Comparison of ENCODE assay signal across 1 cellular context in the genomic region with DNA sequence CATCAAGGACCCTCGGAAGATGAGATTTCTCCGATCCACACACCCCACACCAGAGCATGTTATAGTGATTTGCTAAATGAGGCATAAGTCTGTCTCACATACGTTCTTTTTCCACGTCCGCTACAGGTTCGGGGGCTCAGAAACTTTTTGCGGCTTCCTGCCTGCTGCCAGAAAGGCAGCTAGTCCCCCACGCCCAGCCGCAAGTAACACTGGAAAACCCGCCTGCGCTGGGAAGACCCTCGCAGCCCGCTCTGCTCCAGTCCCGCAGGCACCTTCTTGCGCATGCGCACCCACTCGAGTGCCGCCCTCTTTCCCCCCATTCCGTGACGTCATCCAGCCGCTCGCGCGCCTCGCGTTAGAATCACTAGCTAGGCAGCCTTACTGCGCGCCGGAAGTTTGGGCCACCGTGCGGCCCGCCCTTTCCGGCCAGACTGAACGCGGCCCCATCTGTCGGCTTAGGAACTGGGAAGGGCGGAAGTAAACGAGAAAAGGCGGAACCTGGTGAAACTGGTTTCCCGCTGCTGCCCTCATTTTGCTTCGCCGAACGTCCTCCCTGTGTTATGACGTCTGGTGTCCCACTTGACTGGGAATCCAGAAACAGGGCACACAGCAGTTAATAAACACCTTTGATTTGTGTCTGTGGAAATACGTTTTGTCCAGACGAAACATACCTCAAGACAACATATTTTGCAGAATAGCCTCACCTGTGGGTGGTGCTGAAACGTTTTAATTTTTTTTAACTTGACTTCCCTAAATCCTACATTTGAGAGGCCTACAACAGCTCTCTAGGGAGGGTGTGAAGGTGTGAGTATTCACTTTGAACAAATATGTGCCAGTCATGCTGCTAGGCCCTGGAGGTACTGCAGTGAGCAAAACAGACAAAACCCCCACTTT.
TF ChIP-seq lines count a peak whose summit lies in the region.

TSS of gene C1orf74 (minus strand) at position 284 of the 894 bp plus-strand sequence. CDS start 925 bp downstream, outside the sequence.

TF ChIP-seq in HEK293, 187 proteins besides CTCF, POLR2A, EP300 and RAD21 (continued from another document and continues in another):
- TF ChIP-seq INSM2 (tag by site-specific recombination; IDR thresholded peaks at IDR 0.05) = no peak
- TF ChIP-seq ZNF549 (tag by site-specific recombination; IDR thresholded peaks at IDR 0.05) = no peak
- no peak; the same call in 1 of the 2 replicates for TF ChIP-seq ZNF449 (tag by site-specific recombination; IDR thresholded peaks at IDR 0.05)
- TF ChIP-seq GLI4 (tag by site-specific recombination; IDR thresholded peaks at IDR 0.05) = no peak
- no peak for TF ChIP-seq ZBTB48 (tag by site-specific recombination; IDR thresholded peaks at IDR 0.05)
- TF ChIP-seq ZNF362 (tag by site-specific recombination; IDR thresholded peaks at IDR 0.05) = no peak
- TF ChIP-seq KLF16 (tag by site-specific recombination; IDR thresholded peaks at IDR 0.05) = peak; percentile 77
- TF ChIP-seq MYNN (tag by site-specific recombination; IDR thresholded peaks at IDR 0.05; ENCODE audit: borderline replicate concordance) = no peak
- TF ChIP-seq, protein P1, sequence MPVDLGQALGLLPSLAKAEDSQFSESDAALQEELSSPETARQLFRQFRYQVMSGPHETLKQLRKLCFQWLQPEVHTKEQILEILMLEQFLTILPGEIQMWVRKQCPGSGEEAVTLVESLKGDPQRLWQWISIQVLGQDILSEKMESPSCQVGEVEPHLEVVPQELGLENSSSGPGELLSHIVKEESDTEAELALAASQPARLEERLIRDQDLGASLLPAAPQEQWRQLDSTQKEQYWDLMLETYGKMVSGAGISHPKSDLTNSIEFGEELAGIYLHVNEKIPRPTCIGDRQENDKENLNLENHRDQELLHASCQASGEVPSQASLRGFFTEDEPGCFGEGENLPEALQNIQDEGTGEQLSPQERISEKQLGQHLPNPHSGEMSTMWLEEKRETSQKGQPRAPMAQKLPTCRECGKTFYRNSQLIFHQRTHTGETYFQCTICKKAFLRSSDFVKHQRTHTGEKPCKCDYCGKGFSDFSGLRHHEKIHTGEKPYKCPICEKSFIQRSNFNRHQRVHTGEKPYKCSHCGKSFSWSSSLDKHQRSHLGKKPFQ (tag by site-specific recombination; IDR thresholded peaks at IDR 0.05) = no peak
- no peak for TF ChIP-seq SALL2 (tag by site-specific recombination; IDR thresholded peaks at IDR 0.05; ENCODE audit: borderline replicate concordance)
- TF ChIP-seq HOXA7 (CRISPR knock-in tag; IDR thresholded peaks at IDR 0.05; ENCODE audit: borderline replicate concordance) = no peak
- TF ChIP-seq ZNF223 (tag by site-specific recombination; IDR thresholded peaks at IDR 0.05) = no peak
- no peak for TF ChIP-seq OVOL3 (tag by site-specific recombination; IDR thresholded peaks at IDR 0.05)
- no peak for TF ChIP-seq RBAK (tag by site-specific recombination; IDR thresholded peaks at IDR 0.05)
- TF ChIP-seq KLF7 (tag by site-specific recombination; IDR thresholded peaks at IDR 0.05; ENCODE audit: borderline replicate concordance) = no peak
- no peak for TF ChIP-seq ZNF433 (tag by site-specific recombination; IDR thresholded peaks at IDR 0.05; ENCODE audit: low read depth)
- no peak for TF ChIP-seq ZNF776 (tag by site-specific recombination; IDR thresholded peaks at IDR 0.05; ENCODE audit: borderline replicate concordance)
- no peak for TF ChIP-seq ZNF391 (tag by site-specific recombination; IDR thresholded peaks at IDR 0.05; ENCODE audit: borderline replicate concordance, low read depth)
- TF ChIP-seq ZNF629 (tag by site-specific recombination; IDR thresholded peaks at IDR 0.05) = peak; percentile 99
- no peak for TF ChIP-seq ZBTB7A (tag by site-specific recombination; IDR thresholded peaks at IDR 0.05; ENCODE audit: low read depth)
- TF ChIP-seq ZNF221 (tag by site-specific recombination; IDR thresholded peaks at IDR 0.05; ENCODE audit: borderline replicate concordance) = no peak
- TF ChIP-seq GLIS2 (tag by site-specific recombination; IDR thresholded peaks at IDR 0.05) = no peak
- TF ChIP-seq ZNF571 (tag by site-specific recombination; IDR thresholded peaks at IDR 0.05) = no peak
- TF ChIP-seq SP2 (tag by site-specific recombination; IDR thresholded peaks at IDR 0.05) = peak; percentile 97
- TF ChIP-seq ZNF639 (tag by site-specific recombination; IDR thresholded peaks at IDR 0.05) = peak; percentile 67; the same call in 1 of the 2 replicates
- TF ChIP-seq ZNF76 (tag by site-specific recombination; IDR thresholded peaks at IDR 0.05; ENCODE audit: borderline replicate concordance, low read depth) = peak; percentile 57; the same call in 1 of the 2 replicates
- TF ChIP-seq PRDM2 (tag by site-specific recombination; IDR thresholded peaks at IDR 0.05; ENCODE audit: borderline replicate concordance) = no peak
- no peak for TF ChIP-seq ZNF274 (IDR thresholded peaks at IDR 0.05; ENCODE audit: low read length)
- TF ChIP-seq ZNF274 (tag by site-specific recombination; IDR thresholded peaks at IDR 0.05; ENCODE audit: borderline replicate concordance) = no peak
- TF ChIP-seq ZNF701 (tag by site-specific recombination; IDR thresholded peaks at IDR 0.05) = no peak
- TF ChIP-seq ZNF24 (tag by site-specific recombination; IDR thresholded peaks at IDR 0.05) = 0 out of 2 replicates have a peak, but pooled peaks have one; percentile 36
- 0 out of 2 replicates have a peak, but pooled peaks have one; percentile 45 for TF ChIP-seq ZNF626 (tag by site-specific recombination; IDR thresholded peaks at IDR 0.05)
- no peak for TF ChIP-seq ZNF596 (tag by site-specific recombination; IDR thresholded peaks at IDR 0.05)
- no peak for TF ChIP-seq ZSCAN5A (tag by site-specific recombination; IDR thresholded peaks at IDR 0.05)
- TF ChIP-seq HOXC10 (CRISPR knock-in tag; IDR thresholded peaks at IDR 0.05) = no peak
- TF ChIP-seq ZNF155 (tag by site-specific recombination; IDR thresholded peaks at IDR 0.05) = no peak
- TF ChIP-seq ZFHX2 (tag by site-specific recombination; conservative IDR thresholded peaks at IDR 0.05) = peak; percentile 36
- no peak for TF ChIP-seq ZNF148 (tag by site-specific recombination; IDR thresholded peaks at IDR 0.05; ENCODE audit: borderline replicate concordance)
